Comparison of ENCODE assay signal across 21 cellular contexts in the genomic region with DNA sequence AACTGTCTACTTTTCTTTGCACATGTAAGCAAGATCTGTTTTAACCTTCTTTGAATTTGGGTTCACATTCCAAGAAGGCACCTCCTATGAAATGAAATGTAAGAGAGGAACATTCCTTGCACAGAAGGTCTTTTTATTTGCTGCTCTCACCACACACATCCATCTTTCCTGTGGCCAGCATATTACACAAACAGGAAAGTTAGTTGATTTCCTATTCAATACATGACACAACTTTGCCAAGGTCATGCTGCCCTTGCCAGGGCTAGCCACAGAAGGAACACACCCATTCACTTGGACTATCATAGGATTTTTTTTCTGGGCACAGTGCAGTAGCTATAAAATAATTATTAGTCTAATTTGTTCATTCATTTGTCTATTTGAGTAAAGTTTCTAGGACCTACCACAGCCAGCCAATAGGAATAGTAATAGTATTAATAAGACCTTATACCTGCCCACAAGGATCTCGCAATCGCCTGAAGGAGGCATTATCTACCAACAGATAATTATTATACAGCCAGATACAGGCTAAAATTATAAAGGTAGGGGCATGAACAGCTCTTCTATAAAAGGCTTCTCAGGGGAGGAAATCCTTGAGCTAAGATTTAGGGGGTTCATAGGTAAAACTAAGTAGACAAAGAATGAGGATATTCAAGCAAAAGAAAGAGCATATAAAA.
DNase-seq lines count a peak whose midpoint lies in the region; ATAC-seq and TF ChIP-seq lines count a peak whose summit lies in the region.
"Had no signal": no experiment of that assay in that cellular context is flagged by ENCODE, and none has a peak within 500 bp of the region (broad histone marks: within the 10 kb centered on the region; RNA-seq: fewer than 3 reads in every experiment).

No MANE protein-coding gene starts in this region.

- H3K79me2 ChIP-seq in GM23248 (ENCODE audit: insufficient read depth), result no peaks in the 10 kb centered on the region
- H3K79me2 ChIP-seq in fibroblast of lung (ENCODE audit: control insufficient read depth, insufficient read depth, low read length), result no peaks in the 10 kb centered on the region
- no peaks in the 10 kb centered on the region for H3K79me2 ChIP-seq in Karpas-422 (ENCODE audit: low read length)

- no peaks in the 10 kb centered on the region for H3K4me1 Mint-ChIP-seq in WTC11

- H3K9me2 ChIP-seq in GM23248 (ENCODE audit: insufficient read depth) (no peaks in the 10 kb centered on the region), Karpas-422 (replicated peaks; ENCODE audit: insufficient read depth, low read length) (no peaks in the 10 kb centered on the region)

- CTCF ChIA-PET in WTC11 (lab: Charles Lee), result no interaction called here

- peaks cover 4% of the 10 kb centered on the region; the same call in 1 of the 2 replicates for H3K9me3 Mint-ChIP-seq in WTC11

- no peak overlapping the region for H3K27ac Mint-ChIP-seq in WTC11

- H3K27ac ChIP-seq in GM23248 (peak overlapping the region; percentile 10; the same call in 1 of the 2 replicates), fibroblast of lung (ENCODE audit: insufficient read depth, low read length) (no peak overlapping the region), Karpas-422 (ENCODE audit: low read length) (no peak overlapping the region)
- H3K27ac ChIP-seq: HL-60, testis had no signal

- ATAC-seq in WTC11, result peak; percentile 38; the same call in 1 of the 2 replicates
- ATAC-seq in stimulated activated naive CD8-positive, alpha-beta T cell treated with anti-CD3 and anti-CD28 coated beads, Interleukin-15, Interleukin-2, amounts not matched to agents 100 U/mL and 50 U/mL, for 24 hours, result no peak
- ATAC-seq: esophagus mucosa, K562 had no signal

- H3K9me3 ChIP-seq in GM23248 (ENCODE audit: low read depth), result no peaks in the 10 kb centered on the region
- no peaks in the 10 kb centered on the region for H3K9me3 ChIP-seq in fibroblast of lung (ENCODE audit: control insufficient read depth, insufficient read depth, low read depth, low read length)
- no peaks in the 10 kb centered on the region for H3K9me3 ChIP-seq in Karpas-422 (ENCODE audit: low read length)
- H3K9me3 ChIP-seq: testis had no signal

- whole genome bisulfite sequencing in GM23248 (ENCODE audit: low coverage in 1 of 2, low lambda C conversion rate in 2 of 2, missing lambda C conversion rate in 2 of 2), 2 experiments, result 98% methylated on average over 2 of the region's 2 CpGs

- peak; percentile 87 for DNase-seq in AG10803 (ENCODE audit: low read depth)
- peak; percentile 60 for DNase-seq in GM23248
- DNase-seq in WTC11 (ENCODE audit: low spot score), result no peak
- DNase-seq in fibroblast of lung (ENCODE audit: low read depth in 2 of 2), result peak; percentile 39 to 77
- DNase-seq in AG08396 (ENCODE audit: low spot score), result no peak
- no peak for DNase-seq in NCI-H2107 (lab: John Stamatoyannopoulos, UW)
- DNase-seq in stimulated activated naive CD8-positive, alpha-beta T cell treated with anti-CD3 and anti-CD28 coated beads, Interleukin-15, Interleukin-2, amounts not matched to agents 100 U/mL and 50 U/mL, for 24 hours, result no peak
- no peak for DNase-seq in Karpas-422
- DNase-seq: activated effector memory CD4-positive, alpha-beta T cell treated with Interleukin-2 at 50 U/mL for 16 hours; aorta; dermis blood vessel endothelial cell; hippocampal formation; kidney glomerular epithelial cell; NCI-H1436; NCI-H345; SIG-M5; stimulated activated CD4-positive, alpha-beta T cell treated with anti-CD3 and anti-CD28 coated beads, Interleukin-4, amount 100 ng/mL, for 1 hour; testis had no signal

- H3K27me3 ChIP-seq in GM23248 (replicated peaks; ENCODE audit: insufficient read depth), result no peaks in the 10 kb centered on the region
- no peaks in the 10 kb centered on the region for H3K27me3 ChIP-seq in fibroblast of lung (ENCODE audit: control insufficient read depth, insufficient read depth, low read length)
- no peaks in the 10 kb centered on the region for H3K27me3 ChIP-seq in Karpas-422 (ENCODE audit: low read length)
- H3K27me3 ChIP-seq: testis had no signal

- H3F3A ChIP-seq in GM23248 (ENCODE audit: insufficient read depth), result peaks cover 8% of the 10 kb centered on the region; the same call in 1 of the 2 replicates

- no peak overlapping the region for H3K9ac ChIP-seq in GM23248
- no peak overlapping the region for H3K9ac ChIP-seq in fibroblast of lung (ENCODE audit: insufficient read depth, low read length)
- no peak overlapping the region for H3K9ac ChIP-seq in Karpas-422 (ENCODE audit: low read length)

- H2AFZ ChIP-seq in GM23248 (no peak overlapping the region), fibroblast of lung (ENCODE audit: low read length) (no peak overlapping the region), Karpas-422 (ENCODE audit: low read length) (no peak overlapping the region)

- in situ Hi-C loops in GM23248 (cut with MboI), result no loop called here

- H3K4me2 ChIP-seq in GM23248 (ENCODE audit: unreplicated experiment), result peak overlapping the region; percentile 45
- H3K4me2 ChIP-seq in fibroblast of lung (ENCODE audit: extremely low read depth, insufficient read depth, low read length), result no peak overlapping the region
- H3K4me2 ChIP-seq in Karpas-422 (ENCODE audit: low read depth, low read length, poor library complexity, severe bottlenecking), result no peak overlapping the region

- H3K4me3 ChIP-seq in AG10803 (ENCODE audit: low read length) (no peak overlapping the region), GM23248 (no peak overlapping the region), fibroblast of lung (replicated peaks in 1 of 4; ENCODE audit: control extremely low read depth in 1 of 4, insufficient read depth in 1 of 4, low read depth in 3 of 4, low read length in 4 of 4) (no peak overlapping the region), Karpas-422 (ENCODE audit: low read length) (no peak overlapping the region)
- H3K4me3 ChIP-seq: K562, testis had no signal

- H3K4me1 ChIP-seq in GM23248 (ENCODE audit: insufficient read depth) (peaks cover 38% of the 10 kb centered on the region), fibroblast of lung (ENCODE audit: control insufficient read depth, extremely low read depth, insufficient read depth, low read length) (no peaks in the 10 kb centered on the region), Karpas-422 (ENCODE audit: low read length) (no peaks in the 10 kb centered on the region)
- H3K4me1 ChIP-seq: testis had no signal

- H3K36me3 ChIP-seq in GM23248 (ENCODE audit: low read depth), result no peaks in the 10 kb centered on the region
- no peaks in the 10 kb centered on the region for H3K36me3 ChIP-seq in fibroblast of lung (ENCODE audit: control insufficient read depth, insufficient read depth, low read length)
- H3K36me3 ChIP-seq in Karpas-422 (ENCODE audit: insufficient read depth, low read length), result no peaks in the 10 kb centered on the region

- H4K20me1 ChIP-seq in GM23248 (ENCODE audit: insufficient read depth) (no peaks in the 10 kb centered on the region), fibroblast of lung (ENCODE audit: control insufficient read depth, extremely low read depth, insufficient read depth, low read length) (no peaks in the 10 kb centered on the region), Karpas-422 (ENCODE audit: insufficient read depth, low read depth, low read length) (no peaks in the 10 kb centered on the region)

- POLR2A ChIA-PET in WTC11 (lab: Charles Lee), result no interaction called here

- TF ChIP-seq CTCF in AG10803 (conservative IDR thresholded peaks at IDR 0.05; ENCODE audit: low read length) (no peak), WTC11 (IDR thresholded peaks at IDR 0.05) (no peak), fibroblast of lung (conservative IDR thresholded peaks at IDR 0.05 in 1 of 2, IDR thresholded peaks at IDR 0.05 in 1 of 2; ENCODE audit: low read depth in 1 of 2, low read length in 2 of 2) (no peak)

- no peaks in the 10 kb centered on the region; the same call in 1 of the 2 replicates for H3K27me3 Mint-ChIP-seq in WTC11 (ENCODE audit: low read depth)

- H3K4me3 Mint-ChIP-seq in WTC11, result no peak overlapping the region

- no peaks in the 10 kb centered on the region for H3K36me3 Mint-ChIP-seq in WTC11

TF ChIP-seq in WTC11, 78 proteins besides CTCF, POLR2A, EP300 and RAD21:
- TF ChIP-seq CREB1 (CRISPR knock-in tag; IDR thresholded peaks at IDR 0.05) (no peak), TEAD4 (CRISPR knock-in tag; IDR thresholded peaks at IDR 0.05) (no peak), FOXK1 (CRISPR knock-in tag; IDR thresholded peaks at IDR 0.05) (no peak), SOX15 (CRISPR knock-in tag; IDR thresholded peaks at IDR 0.05) (no peak), TCF7 (CRISPR knock-in tag; IDR thresholded peaks at IDR 0.05; ENCODE audit: low read depth) (no peak)
- TF ChIP-seq, protein P1, sequence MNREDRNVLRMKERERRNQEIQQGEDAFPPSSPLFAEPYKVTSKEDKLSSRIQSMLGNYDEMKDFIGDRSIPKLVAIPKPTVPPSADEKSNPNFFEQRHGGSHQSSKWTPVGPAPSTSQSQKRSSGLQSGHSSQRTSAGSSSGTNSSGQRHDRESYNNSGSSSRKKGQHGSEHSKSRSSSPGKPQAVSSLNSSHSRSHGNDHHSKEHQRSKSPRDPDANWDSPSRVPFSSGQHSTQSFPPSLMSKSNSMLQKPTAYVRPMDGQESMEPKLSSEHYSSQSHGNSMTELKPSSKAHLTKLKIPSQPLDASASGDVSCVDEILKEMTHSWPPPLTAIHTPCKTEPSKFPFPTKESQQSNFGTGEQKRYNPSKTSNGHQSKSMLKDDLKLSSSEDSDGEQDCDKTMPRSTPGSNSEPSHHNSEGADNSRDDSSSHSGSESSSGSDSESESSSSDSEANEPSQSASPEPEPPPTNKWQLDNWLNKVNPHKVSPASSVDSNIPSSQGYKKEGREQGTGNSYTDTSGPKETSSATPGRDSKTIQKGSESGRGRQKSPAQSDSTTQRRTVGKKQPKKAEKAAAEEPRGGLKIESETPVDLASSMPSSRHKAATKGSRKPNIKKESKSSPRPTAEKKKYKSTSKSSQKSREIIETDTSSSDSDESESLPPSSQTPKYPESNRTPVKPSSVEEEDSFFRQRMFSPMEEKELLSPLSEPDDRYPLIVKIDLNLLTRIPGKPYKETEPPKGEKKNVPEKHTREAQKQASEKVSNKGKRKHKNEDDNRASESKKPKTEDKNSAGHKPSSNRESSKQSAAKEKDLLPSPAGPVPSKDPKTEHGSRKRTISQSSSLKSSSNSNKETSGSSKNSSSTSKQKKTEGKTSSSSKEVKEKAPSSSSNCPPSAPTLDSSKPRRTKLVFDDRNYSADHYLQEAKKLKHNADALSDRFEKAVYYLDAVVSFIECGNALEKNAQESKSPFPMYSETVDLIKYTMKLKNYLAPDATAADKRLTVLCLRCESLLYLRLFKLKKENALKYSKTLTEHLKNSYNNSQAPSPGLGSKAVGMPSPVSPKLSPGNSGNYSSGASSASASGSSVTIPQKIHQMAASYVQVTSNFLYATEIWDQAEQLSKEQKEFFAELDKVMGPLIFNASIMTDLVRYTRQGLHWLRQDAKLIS (CRISPR knock-in tag; IDR thresholded peaks at IDR 0.05; ENCODE audit: borderline replicate concordance), result no peak

Comparison
In these comparisons a context has a peak if more than half of its experiments do, and no peak if none do; other contexts are left out.
1. DNase-seq: peak in AG10803 (single experiment), GM23248 (single experiment) and fibroblast of lung (2 of 2); none in WTC11 (single experiment), AG08396 (single experiment), NCI-H2107 (single experiment), stimulated activated naive CD8-positive, alpha-beta T cell treated with anti-CD3 and anti-CD28 coated beads, Interleukin-15, Interleukin-2, amounts not matched to agents 100 U/mL and 50 U/mL, for 24 hours (single experiment) and Karpas-422 (single experiment).